Comparison of ENCODE assay signal across 28 cellular contexts in genomic region chr17:28324776-28325175, GRCh38. TPM values are rescaled to one million over a fixed set of nuclear protein-coding genes. Genes with fewer than 3 reads are reported as not detected.
A peak's percentile ranks its signal among the peaks of the same experiment; 100 is the strongest.
DNase-seq lines count a peak whose midpoint lies in the region; ATAC-seq and TF ChIP-seq lines count a peak whose summit lies in the region.
"Had no signal": no experiment of that assay in that cellular context is flagged by ENCODE, and none has a peak within 500 bp of the region (broad histone marks: within the 10 kb centered on the region; RNA-seq: fewer than 3 reads in every experiment).

No MANE protein-coding gene starts in this region.

- peak overlapping the region; percentile 47 for H3K27ac Mint-ChIP-seq in Calu3 (ENCODE audit: unreplicated experiment)
- peak overlapping the region; percentile 46 for H3K27ac Mint-ChIP-seq in endodermal cell
- H3K27ac Mint-ChIP-seq in osteocyte (ENCODE audit: unreplicated experiment): no peak overlapping the region
- H3K27ac Mint-ChIP-seq: activated T-cell treated with anti-CD3 and anti-CD28 coated beads, Interleukin-2, amount 50 U/mL, for 24 hours; HFFc6; memory B cell; natural killer cell treated with Interleukin-12 subunit alpha and Interleukin-12 subunit beta and Interleukin-15 and Interleukin-18, amount 100 ng/mL, for 72 hours; stimulated activated naive CD8-positive, alpha-beta T cell treated with anti-CD3 and anti-CD28 coated beads, Interleukin-15, Interleukin-2, amounts not matched to agents 100 ng/mL and 50 ng/mL, for 24 hours had no signal

- 94 to 100% methylated on average over 1 of the region's 3 CpGs for WGBS in endodermal cell (ENCODE audit: insufficient coverage in 1 of 2, insufficient read length in 1 of 2), 2 experiments

- H3K4me3 Mint-ChIP-seq in Calu3 (ENCODE audit: low read depth, unreplicated experiment) (peak overlapping the region; percentile 41), endodermal cell (no peak overlapping the region), osteocyte (ENCODE audit: unreplicated experiment) (no peak overlapping the region)
- H3K4me3 Mint-ChIP-seq: activated T-cell treated with anti-CD3 and anti-CD28 coated beads, Interleukin-2, amount 50 U/mL, for 24 hours; central memory CD8-positive, alpha-beta T cell; HFFc6; memory B cell; natural killer cell treated with Interleukin-12 subunit alpha and Interleukin-12 subunit beta and Interleukin-15 and Interleukin-18, amount 100 ng/mL, for 72 hours; stimulated activated naive CD8-positive, alpha-beta T cell treated with anti-CD3 and anti-CD28 coated beads, Interleukin-15, Interleukin-2, amounts not matched to agents 100 ng/mL and 50 ng/mL, for 24 hours had no signal

- intact Hi-C loops in Calu3 (cut with micrococcal nuclease; ENCODE audit: unreplicated experiment) (loop anchor here (5.0 to 10.0 kb wide), 3 partner anchors 67 to 270 kb away; no protein-coding TSS in a partner anchor), sciatic nerve (cut with DNase I) (no loop called here)

- CTCF ChIA-PET in Calu3 (lab: Charles Lee): interaction anchor here (0.7 to 1.2 kb wide), 2 partner anchors 11 to 91 kb away, joined by 3 read pairs; partner anchors contain the start of gene TNFAIP1

- peaks cover 61% of the 10 kb centered on the region for H3K4me1 Mint-ChIP-seq in Calu3 (ENCODE audit: low read depth, unreplicated experiment)
- peaks cover 45% of the 10 kb centered on the region for H3K4me1 Mint-ChIP-seq in endodermal cell
- H3K4me1 Mint-ChIP-seq in osteocyte (ENCODE audit: unreplicated experiment): peaks cover 55% of the 10 kb centered on the region

- H3K36me3 ChIP-seq in endodermal cell (ENCODE audit: control insufficient read depth, insufficient read depth, low read length): peaks cover 44% of the 10 kb centered on the region

- TF ChIP-seq CTCF in Calu3 (IDR thresholded peaks at IDR 0.05; ENCODE audit: unreplicated experiment) (no peak), endodermal cell (conservative IDR thresholded peaks at IDR 0.05) (no peak), osteocyte (IDR thresholded peaks at IDR 0.05) (no peak)

- no peaks in the 10 kb centered on the region for H3K9me3 Mint-ChIP-seq in Calu3 (ENCODE audit: low read depth, unreplicated experiment)
- no peaks in the 10 kb centered on the region for H3K9me3 Mint-ChIP-seq in endodermal cell
- H3K9me3 Mint-ChIP-seq in osteocyte (ENCODE audit: unreplicated experiment): no peaks in the 10 kb centered on the region
- H3K9me3 Mint-ChIP-seq: activated T-cell treated with anti-CD3 and anti-CD28 coated beads, Interleukin-2, amount 50 U/mL, for 24 hours; central memory CD8-positive, alpha-beta T cell; HFFc6; memory B cell; natural killer cell treated with Interleukin-12 subunit alpha and Interleukin-12 subunit beta and Interleukin-15 and Interleukin-18, amount 100 ng/mL, for 72 hours; stimulated activated naive CD8-positive, alpha-beta T cell treated with anti-CD3 and anti-CD28 coated beads, Interleukin-15, Interleukin-2, amounts not matched to agents 100 ng/mL and 50 ng/mL, for 24 hours had no signal

- H3K4me3 ChIP-seq in endodermal cell (ENCODE audit: low read length): peak overlapping the region; percentile 57
- H3K4me3 ChIP-seq: gastrocnemius medialis, smooth muscle cell, transverse colon had no signal

- no peak overlapping the region for H3K9ac ChIP-seq in endodermal cell (ENCODE audit: extremely low read depth, low read length, poor library complexity, severe bottlenecking)

- H3K27me3 ChIP-seq in endodermal cell (ENCODE audit: control insufficient read depth, insufficient read depth, low read length, poor library complexity, severe bottlenecking): no peaks in the 10 kb centered on the region
- H3K27me3 ChIP-seq: gastrocnemius medialis, transverse colon had no signal

- H3K4me1 ChIP-seq in endodermal cell (ENCODE audit: control insufficient read depth, insufficient read depth, low read length): peaks cover 16% of the 10 kb centered on the region

- no peaks in the 10 kb centered on the region for H3K9me3 ChIP-seq in endodermal cell (ENCODE audit: control insufficient read depth, low read length)
- H3K9me3 ChIP-seq: gastrocnemius medialis, transverse colon had no signal

- DNase-seq in Calu3: no peak
- DNase-seq in NOMO-1 treated with DMSO at 0.1 percent for 48 hours (lab: John Stamatoyannopoulos, UW; ENCODE audit: unreplicated experiment): peak; percentile 48
- DNase-seq in endodermal cell: no peak
- DNase-seq in osteocyte (ENCODE audit: extremely low spot score, unreplicated experiment): peak; percentile 2
- no peak for DNase-seq in Ammon's horn (ENCODE audit: low spot score)
- DNase-seq in central memory CD4-positive, alpha-beta T cell: no peak
- no peak for DNase-seq in sciatic nerve (ENCODE audit: low spot score)
- DNase-seq: activated CD4-positive, CD25-positive, alpha-beta regulatory T cell treated with anti-CD3 and anti-CD28 coated beads, Interleukin-2, amount 50 U/mL, for 72 hours; activated naive CD4-positive, alpha-beta T cell treated with Interleukin-2 at 50 U/mL for 16 hours; activated T-cell treated with anti-CD3 and anti-CD28 coated beads, Interleukin-2, amount 50 U/mL, for 24 hours; amygdala; gastrocnemius medialis; HFFc6; IMR-90; NCI-H187 treated with DMSO at 0.1 percent for 48 hours; NCI-H345; stimulated activated CD4-positive, alpha-beta T cell treated with anti-CD3 and anti-CD28 coated beads, Interleukin-4, amount 100 ng/mL, for 24 hours; T1000; transverse colon had no signal

- BruUV-seq in Calu3 (replicated peaks; lab: Mats Ljungman, UMichigan): no TSS peak

- H3K27me3 Mint-ChIP-seq in Calu3 (ENCODE audit: unreplicated experiment) (no peaks in the 10 kb centered on the region), endodermal cell (ENCODE audit: insufficient read depth) (no peaks in the 10 kb centered on the region), osteocyte (ENCODE audit: unreplicated experiment) (no peaks in the 10 kb centered on the region)
- H3K27me3 Mint-ChIP-seq: activated T-cell treated with anti-CD3 and anti-CD28 coated beads, Interleukin-2, amount 50 U/mL, for 24 hours; central memory CD8-positive, alpha-beta T cell; memory B cell; natural killer cell treated with Interleukin-12 subunit alpha and Interleukin-12 subunit beta and Interleukin-15 and Interleukin-18, amount 100 ng/mL, for 72 hours; stimulated activated naive CD8-positive, alpha-beta T cell treated with anti-CD3 and anti-CD28 coated beads, Interleukin-15, Interleukin-2, amounts not matched to agents 100 ng/mL and 50 ng/mL, for 24 hours had no signal

- H3K27ac ChIP-seq in endodermal cell (ENCODE audit: low read depth, low read length): no peak overlapping the region
- H3K27ac ChIP-seq: gastrocnemius medialis, RWPE1 had no signal

- H3K36me3 Mint-ChIP-seq in Calu3 (ENCODE audit: insufficient read depth, unreplicated experiment) (peaks cover 67% of the 10 kb centered on the region), endodermal cell (ENCODE audit: low read depth) (peaks cover 55% of the 10 kb centered on the region), osteocyte (ENCODE audit: unreplicated experiment) (peaks cover 21% of the 10 kb centered on the region)

- no peak for ATAC-seq in sciatic nerve
- ATAC-seq in HG03460 (IDR thresholded peaks at IDR 0.05; ENCODE audit: unreplicated experiment): no peak
- ATAC-seq: gastrocnemius medialis; natural killer cell treated with Interleukin-12 subunit alpha and Interleukin-12 subunit beta and Interleukin-15 and Interleukin-18, amount 100 ng/mL, for 72 hours had no signal

RNA-seq across cellular contexts. Expression of gene TMEM97, which starts 5.8 kb away (rescaled TPM):
- total RNA-seq in Calu3 (2022) (110 and 114 TPM in 2 replicates), endodermal cell (10 to 100 TPM; 72.1 to 80.7 TPM), osteocyte (58.5 and 60.5 TPM in 2 replicates), sciatic nerve (21.8 TPM)
- polyA plus RNA-seq in endodermal cell (2013, experiment 1 of 2): 137 TPM
- polyA plus RNA-seq in endodermal cell (2013, experiment 2 of 2): 133 TPM

RNA-seq across cellular contexts. Expression of gene IFT20, which starts 10.5 kb away (rescaled TPM):
- total RNA-seq in Calu3 (2022) (31.9 and 32.1 TPM in 2 replicates), endodermal cell (10 to 100 TPM; 28.9 to 34.3 TPM), osteocyte (55.3 and 61.9 TPM in 2 replicates), sciatic nerve (36.3 TPM)
- 34.4 TPM for polyA plus RNA-seq in endodermal cell (2013, experiment 1 of 2)
- polyA plus RNA-seq in endodermal cell (2013, experiment 2 of 2): 35.6 TPM

RNA-seq across cellular contexts. Expression of gene TNFAIP1, which starts 10.8 kb away (rescaled TPM):
- total RNA-seq in Calu3 (2022) (45.9 and 49.4 TPM in 2 replicates), endodermal cell (10 to 100 TPM; 29.9 to 36.1 TPM), osteocyte (57.0 and 59.2 TPM in 2 replicates), sciatic nerve (75.0 TPM)
- polyA plus RNA-seq in endodermal cell (2013, experiment 1 of 2): 29.7 TPM
- 27.6 TPM for polyA plus RNA-seq in endodermal cell (2013, experiment 2 of 2)

RNA-seq across cellular contexts. Expression of gene POLDIP2, which starts 32.6 kb away (rescaled TPM):
- total RNA-seq in Calu3 (2022) (82.7 and 85.9 TPM in 2 replicates), endodermal cell (10 to 100 TPM; 69.0 to 72.1 TPM), osteocyte (79.8 and 80.2 TPM in 2 replicates), sciatic nerve (30.0 TPM)
- 56.7 TPM for polyA plus RNA-seq in endodermal cell (2013, experiment 1 of 2)
- polyA plus RNA-seq in endodermal cell (2013, experiment 2 of 2): 51.2 TPM

RNA-seq across cellular contexts. Expression of gene SEBOX, which starts 40.2 kb away (rescaled TPM):
- total RNA-seq in Calu3 (2022): not detected in 2 replicates
- not detected for total RNA-seq in endodermal cell
- polyA plus RNA-seq in endodermal cell (2013, experiment 1 of 2): not detected
- polyA plus RNA-seq in endodermal cell (2013, experiment 2 of 2): not detected
- total RNA-seq in osteocyte: not detected in 2 replicates
- total RNA-seq in sciatic nerve: not detected
- total RNA-seq: gastrocnemius medialis; HFFc6; IMR-90; natural killer cell treated with Interleukin-12 subunit alpha and Interleukin-12 subunit beta and Interleukin-15 and Interleukin-18, amount 100 ng/mL, for 72 hours; pulmonary artery endothelial cell; smooth muscle cell; transverse colon had no signal
- polyA plus RNA-seq: esophagus, IMR-90, smooth muscle cell had no signal

Comparison
In these comparisons a context has a peak if more than half of its experiments do, and no peak if none do; other contexts are left out.
1. DNase-seq: peak in NOMO-1 treated with DMSO at 0.1 percent for 48 hours (single experiment) and osteocyte (single experiment); none in Calu3 (single experiment), endodermal cell (single experiment), Ammon's horn (single experiment), central memory CD4-positive, alpha-beta T cell (single experiment) and sciatic nerve (single experiment).